In the genomic region with DNA sequence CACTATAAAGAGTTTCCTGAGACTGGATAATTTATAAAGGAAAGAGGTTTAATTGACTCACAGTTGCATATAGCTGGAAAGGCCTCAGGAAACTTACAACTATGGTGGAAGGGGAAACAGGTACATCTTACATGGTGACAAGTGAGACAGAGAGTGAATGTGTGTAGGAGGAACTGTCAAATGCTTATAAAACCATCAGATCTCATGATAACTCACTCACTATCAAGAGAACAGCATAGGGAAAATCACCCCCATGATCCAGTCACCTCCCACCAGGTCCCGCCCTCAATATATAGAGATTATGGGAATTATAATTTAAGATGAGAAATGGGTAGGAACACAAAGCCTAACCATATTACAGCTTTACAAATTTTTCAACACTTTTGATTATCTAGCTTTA, we compare ENCODE assay signal across 34 cellular contexts.
"Had no signal": no experiment of that assay in that cellular context is flagged by ENCODE, and none has a peak within 500 bp of the region (broad histone marks: within the 10 kb centered on the region; RNA-seq: fewer than 3 reads in every experiment).

No MANE protein-coding gene starts in this region.

- DNase-seq: Karpas-422, Kasumi-1, MG63, MM.1S, MV-4-11, NCI-H1048, NCI-H1092, NCI-H1092 treated with DMSO at 0.1 percent for 48 hours, NCI-H1105, NCI-H1105 treated with DMSO at 0.1 percent for 48 hours, NCI-H1417, NCI-H1417 treated with DMSO at 0.1 percent for 48 hours, NCI-H1436, NCI-H1436 treated with DMSO at 0.1 percent for 48 hours, NCI-H146, NCI-H1694, NCI-H1694 treated with DMSO at 0.1 percent for 48 hours, NCI-H187, NCI-H187 treated with DMSO at 0.1 percent for 48 hours, NCI-H1930, NCI-H2029, NCI-H2029 treated with DMSO at 0.1 percent for 48 hours, NCI-H2081, NCI-H2081 treated with DMSO at 0.1 percent for 48 hours, NCI-H2107, NCI-H2171, NCI-H2171 treated with DMSO at 0.1 percent for 48 hours, NCI-H2227 treated with DMSO at 0.1 percent for 48 hours, NCI-H226, NCI-H345, NCI-H446, NCI-H446 treated with DMSO at 0.1 percent for 48 hours, NCI-H510A, NCI-H510A treated with DMSO at 0.1 percent for 48 hours had no signal
